22 cellular contexts compared by ENCODE assay signal in genomic region chr5:123540534-123540933, GRCh38. TPM values are rescaled to one million over a fixed set of nuclear protein-coding genes. Genes with fewer than 3 reads are reported as not detected.
DNase-seq lines count a peak whose midpoint lies in the region; ATAC-seq, FAIRE-seq and TF ChIP-seq lines count a peak whose summit lies in the region.
"Had no signal": no experiment of that assay in that cellular context is flagged by ENCODE, and none has a peak within 500 bp of the region (broad histone marks: within the 10 kb centered on the region; RNA-seq: fewer than 3 reads in every experiment).

No MANE protein-coding gene starts in this region.

- H3K27ac Mint-ChIP-seq in WTC11 = no peak overlapping the region
- H3K27ac Mint-ChIP-seq: B cell; CD4-positive, alpha-beta T cell; CD8-positive, alpha-beta T cell had no signal

- H2BK12ac ChIP-seq in trophoblast cell (ENCODE audit: low read length) = peak overlapping the region; percentile 40

- H3K27ac ChIP-seq in SK-N-MC (peak overlapping the region; percentile 88; the same call in 1 of the 2 replicates), HepG2 (ENCODE audit: extremely low read length, insufficient read depth, low read length) (no peak overlapping the region), trophoblast cell (ENCODE audit: low read depth, low read length) (no peak overlapping the region)
- H3K27ac ChIP-seq: 22Rv1; A549; BLaER1 treated with 17β-estradiol and CSF1 and Interleukin-3, amounts not matched to agents 10 nM and 100 nM; C4-2B had no signal

- POLR2A ChIA-PET in WTC11 (lab: Charles Lee) = no interaction called here
- POLR2A ChIA-PET in HepG2 (lab: Yijun Ruan, JAX) = no interaction called here

- H3K14ac ChIP-seq in trophoblast cell (ENCODE audit: low read length) = no peak overlapping the region

- H3K79me1 ChIP-seq in trophoblast cell (ENCODE audit: low read length) = peaks cover 2% of the 10 kb centered on the region

- WGBS in HepG2 (ENCODE audit: low lambda C conversion rate) = 87% methylated on average over 7 of the region's 7 CpGs
- no CpG with 5 or more reads among the region's 7 CpGs for WGBS in trophoblast cell (ENCODE audit: extremely low coverage, insufficient coverage, insufficient read length)

- no peak overlapping the region for H2BK5ac ChIP-seq in trophoblast cell (ENCODE audit: low read depth, low read length, poor library complexity)

- CTCF ChIA-PET in WTC11 (lab: Charles Lee) = interaction anchor here (1.2 kb wide), 1 partner anchor 135 kb away, joined by 3 read pairs; no protein-coding TSS in a partner anchor
- CTCF ChIA-PET in HepG2 (lab: Yijun Ruan, JAX; ENCODE audit: low intra/inter-chr PET ratio, low total read pairs) = no interaction called here

- FAIRE-seq in HepG2 (lab: Jason Lieb, UNC) = no peak
- FAIRE-seq: A549, D721Med, GM12891 had no signal

- TF ChIP-seq POLR2A in HepG2 (IDR thresholded peaks at IDR 0.05; ENCODE audit: insufficient read depth in 1 of 2, low read depth in 2 of 2, low read length in 2 of 2) = no peak

- BruUV-seq in HepG2 (replicated peaks; lab: Mats Ljungman, UMichigan) = no TSS peak

- peaks cover 10% of the 10 kb centered on the region for H3K4me1 ChIP-seq in HepG2 (ENCODE audit: insufficient read depth, low read length)
- peaks cover 0 to 3% of the 10 kb centered on the region in 2 experiments for H3K4me1 ChIP-seq in trophoblast cell (ENCODE audit: control insufficient read depth in 1 of 2, insufficient read depth in 2 of 2, low read length in 2 of 2)
- H3K4me1 ChIP-seq: Caco-2 had no signal

- H3K9ac ChIP-seq in SK-N-MC (ENCODE audit: insufficient read length) (peak overlapping the region; percentile 67), HepG2 (ENCODE audit: insufficient read depth, low read depth, low read length) (no peak overlapping the region), trophoblast cell (ENCODE audit: low read length) (no peak overlapping the region)
- H3K9ac ChIP-seq: BLaER1 treated with 17β-estradiol and CSF1 and Interleukin-3, amounts not matched to agents 10 nM and 100 nM had no signal

- H2AFZ ChIP-seq in HepG2 (ENCODE audit: low read length) = no peak overlapping the region
- H2AFZ ChIP-seq in trophoblast cell (ENCODE audit: insufficient read depth, low read length, poor library complexity) = no peak overlapping the region

- peaks cover 7% of the 10 kb centered on the region for H3K9me3 Mint-ChIP-seq in WTC11
- H3K9me3 Mint-ChIP-seq: CD4-positive, alpha-beta T cell; CD8-positive, alpha-beta T cell had no signal

- TF ChIP-seq EP300 in HepG2 (IDR thresholded peaks at IDR 0.05; ENCODE audit: low read depth in 2 of 2, low read length in 2 of 2) (no peak), HepG2 (CRISPR knock-in tag; IDR thresholded peaks at IDR 0.05; ENCODE audit: borderline replicate concordance) (no peak)

- intact Hi-C loops in HepG2 (cut with micrococcal nuclease; ENCODE audit: unreplicated experiment) = no loop called here

- H4K20me1 ChIP-seq in HepG2 (ENCODE audit: insufficient read depth, low read length) = peaks cover 8% of the 10 kb centered on the region; the same call in 1 of the 2 replicates

- no peak for TF ChIP-seq CTCF in WTC11 (IDR thresholded peaks at IDR 0.05)
- TF ChIP-seq CTCF in HepG2 (CRISPR knock-in tag; IDR thresholded peaks at IDR 0.05) = no peak

- H3K27me3 Mint-ChIP-seq in WTC11 (ENCODE audit: low read depth) = no peaks in the 10 kb centered on the region
- H3K27me3 Mint-ChIP-seq: B cell; CD4-positive, alpha-beta T cell had no signal

- H3K27me3 ChIP-seq in HepG2 (ENCODE audit: control insufficient read depth in 1 of 2, insufficient read depth in 2 of 2, low read length in 2 of 2) (no peaks in the 10 kb centered on the region), trophoblast cell (ENCODE audit: insufficient read depth, low read length) (no peaks in the 10 kb centered on the region)
- H3K27me3 ChIP-seq: BLaER1 treated with 17β-estradiol and CSF1 and Interleukin-3, amounts not matched to agents 10 nM and 100 nM had no signal

- H3K4me3 ChIP-seq in SK-N-MC = peak overlapping the region; percentile 49; the same call in 1 of the 2 replicates
- H3K4me3 ChIP-seq in HepG2 (replicated peaks in 1 of 3; ENCODE audit: insufficient read depth in 1 of 3, low read depth in 2 of 3, low read length in 3 of 3) = no peak overlapping the region
- H3K4me3 ChIP-seq in trophoblast cell (ENCODE audit: low read depth, low read length) = no peak overlapping the region
- H3K4me3 ChIP-seq: A549; BLaER1 treated with 17β-estradiol and CSF1 and Interleukin-3, amounts not matched to agents 10 nM and 100 nM had no signal

- H3K4me2 ChIP-seq in HepG2 (ENCODE audit: low read depth, low read length) = no peak overlapping the region
- no peak overlapping the region for H3K4me2 ChIP-seq in trophoblast cell (ENCODE audit: low read length)
- H3K4me2 ChIP-seq: A549; BLaER1 treated with 17β-estradiol and CSF1 and Interleukin-3, amounts not matched to agents 10 nM and 100 nM had no signal

- H4K8ac ChIP-seq in trophoblast cell (ENCODE audit: low read depth, low read length) = no peak overlapping the region

- no peak for TF ChIP-seq RAD21 in HepG2 (CRISPR knock-in tag; IDR thresholded peaks at IDR 0.05)

- peak overlapping the region; percentile 83 for H3K4ac ChIP-seq in trophoblast cell (ENCODE audit: low read depth, low read length)

- no peak overlapping the region for H3K23ac ChIP-seq in trophoblast cell (ENCODE audit: low read length)

- H3K36me3 ChIP-seq in SK-N-MC (ENCODE audit: insufficient read depth, low read length) = peaks cover 4% of the 10 kb centered on the region; the same call in 1 of the 2 replicates
- peaks cover 0 to 2% of the 10 kb centered on the region in 2 experiments; a peak in 1 of 5 replicates for H3K36me3 ChIP-seq in HepG2 (replicated peaks in 1 of 2; ENCODE audit: control insufficient read depth in 1 of 2, insufficient read depth in 2 of 2, low read length in 2 of 2)
- no peaks in the 10 kb centered on the region for H3K36me3 ChIP-seq in trophoblast cell (ENCODE audit: control insufficient read depth in 1 of 2, insufficient read depth in 2 of 2, low read length in 2 of 2)

- peak overlapping the region; percentile 62 for H4K12ac ChIP-seq in trophoblast cell (ENCODE audit: low read depth, low read length)

- in situ Hi-C loops in HepG2 (cut with HindIII; ENCODE audit: extremely low pct_ligation_motif_present, low pct_unique_long_range_greater_than_20kb) = no loop called here

- no peak overlapping the region for H3K18ac ChIP-seq in trophoblast cell (ENCODE audit: low read length)

- no peak overlapping the region for H2BK120ac ChIP-seq in trophoblast cell (ENCODE audit: insufficient read depth, low read length, poor library complexity)

- H3K4me3 Mint-ChIP-seq in WTC11 = no peak overlapping the region
- H3K4me3 Mint-ChIP-seq: B cell; CD4-positive, alpha-beta T cell; CD8-positive, alpha-beta T cell had no signal

- H4K91ac ChIP-seq in trophoblast cell (ENCODE audit: low read depth, low read length) = no peak overlapping the region

- H3K79me2 ChIP-seq in HepG2 (ENCODE audit: insufficient read depth, low read length) (peaks cover 48% of the 10 kb centered on the region), trophoblast cell (ENCODE audit: control insufficient read depth, insufficient read depth, low read length, poor library complexity) (no peaks in the 10 kb centered on the region)

- H3K4me1 Mint-ChIP-seq in WTC11 = peaks cover 34% of the 10 kb centered on the region

- no peaks in the 10 kb centered on the region; the same call in 1 of the 2 replicates for H3K9me3 ChIP-seq in SK-N-MC (ENCODE audit: low read depth, low read length)
- H3K9me3 ChIP-seq in HepG2 (ENCODE audit: low read length) = no peaks in the 10 kb centered on the region
- H3K9me3 ChIP-seq in trophoblast cell (ENCODE audit: insufficient read depth, low read depth, low read length) = no peaks in the 10 kb centered on the region
- H3K9me3 ChIP-seq: A549, Caco-2 had no signal

- DNase-seq in SK-N-MC (ENCODE audit: low read depth, low spot score) = no peak
- DNase-seq in WTC11 (ENCODE audit: low spot score) = no peak
- no peak for DNase-seq in HepG2 (ENCODE audit: low spot score)
- DNase-seq in trophoblast cell = no peak
- no peak for DNase-seq in NCI-H2081 (lab: John Stamatoyannopoulos, UW)
- DNase-seq: AML-193; Caco-2; Calu3; CD4-positive, alpha-beta T cell; CD8-positive, alpha-beta T cell; DMS79 treated with DMSO at 0.1 percent for 48 hours; GF-D8 had no signal

- ATAC-seq in WTC11 (no peak), HepG2 (no peak), GM18517 (IDR thresholded peaks at IDR 0.05; ENCODE audit: unreplicated experiment) (no peak), HG02763 (IDR thresholded peaks at IDR 0.05; ENCODE audit: unreplicated experiment) (no peak), GM21717 (IDR thresholded peaks at IDR 0.05; ENCODE audit: unreplicated experiment) (no peak)
- ATAC-seq: A549; CD8-positive, alpha-beta T cell had no signal

- peaks cover 9% of the 10 kb centered on the region for H3K36me3 Mint-ChIP-seq in WTC11

- no peak overlapping the region for H2AK5ac ChIP-seq in trophoblast cell (ENCODE audit: low read length)

TF ChIP-seq in HepG2, 621 proteins besides CTCF, POLR2A, EP300 and RAD21 (continues in another document):
- no peak for TF ChIP-seq RORA (CRISPR knock-in tag; IDR thresholded peaks at IDR 0.05)

RNA-seq across cellular contexts. Expression of gene CSNK1G3, which starts 28.6 kb away (rescaled TPM):
- total RNA-seq in WTC11 (2021) (50.6 to 53.1 TPM (median 51.2 TPM) in 3 replicates), HepG2 (2016; rRNA removed; fragmentation: Illumina TruSeq; extraction: Trizol) (31.5 and 35.4 TPM in 2 replicates)
- 97.8 and 110 TPM in 2 replicates for total RNA-seq in HepG2 (2016; cell fraction: cytosol; rRNA removed; fragmentation: Illumina TruSeq; extraction: Trizol; ENCODE audit: low read depth)
- total RNA-seq in HepG2 (2016; cell fraction: insoluble cytoplasmic fraction; rRNA removed; fragmentation: Illumina TruSeq; extraction: Trizol) = 29.7 and 30.5 TPM in 2 replicates
- total RNA-seq in HepG2 (2016; cell fraction: membrane; rRNA removed; fragmentation: Illumina TruSeq; extraction: Trizol) = 52.6 and 53.8 TPM in 2 replicates
- total RNA-seq in HepG2 (2016; cell fraction: nucleus; rRNA removed; fragmentation: Illumina TruSeq; extraction: Trizol) = 22.9 and 25.8 TPM in 2 replicates
- 11.3 and 12.8 TPM in 2 replicates for polyA plus RNA-seq in HepG2 (2011; rRNA removed)
- polyA plus RNA-seq in HepG2 (2011; cell fraction: cytosol; rRNA removed) = 5.5 and 9.1 TPM in 2 replicates
- polyA plus RNA-seq in HepG2 (2011; cell fraction: nucleus; rRNA removed) = 6.0 and 6.6 TPM in 2 replicates
- 17.4 and 18.3 TPM in 2 replicates for polyA plus RNA-seq in HepG2 (2012)
- 3.0 and 3.4 TPM in 2 replicates for polyA plus RNA-seq in HepG2 (2016; cell fraction: cytosol; fragmentation: Illumina TruSeq; extraction: Trizol; ENCODE audit: low read depth)
- 25.8 and 27.6 TPM in 2 replicates for polyA plus RNA-seq in HepG2 (2016; cell fraction: insoluble cytoplasmic fraction; fragmentation: Illumina TruSeq; extraction: Trizol; ENCODE audit: low read depth)
- 11.6 and 12.0 TPM in 2 replicates for polyA plus RNA-seq in HepG2 (2016; cell fraction: membrane; fragmentation: Illumina TruSeq; extraction: Trizol; ENCODE audit: low read depth)
- polyA plus RNA-seq in HepG2 (2016; cell fraction: nucleus; fragmentation: Illumina TruSeq; extraction: Trizol; ENCODE audit: insufficient read depth, low read depth) = 15.2 and 15.7 TPM in 2 replicates
- 12.8 and 14.1 TPM in 2 replicates for polyA minus RNA-seq in HepG2 (2011; rRNA and poly(A)+ RNA removed; ENCODE audit: low replicate concordance)
- polyA minus RNA-seq in HepG2 (2011; cell fraction: cytosol; rRNA and poly(A)+ RNA removed) = 30.2 and 40.0 TPM in 2 replicates
- 48.9 and 56.9 TPM in 2 replicates for polyA minus RNA-seq in HepG2 (2011; cell fraction: nucleus; rRNA and poly(A)+ RNA removed)
- polyA plus RNA-seq in trophoblast cell (2013) = 37.9 and 40.6 TPM in 2 replicates
